22 cellular contexts compared by ENCODE assay signal in the genomic region with DNA sequence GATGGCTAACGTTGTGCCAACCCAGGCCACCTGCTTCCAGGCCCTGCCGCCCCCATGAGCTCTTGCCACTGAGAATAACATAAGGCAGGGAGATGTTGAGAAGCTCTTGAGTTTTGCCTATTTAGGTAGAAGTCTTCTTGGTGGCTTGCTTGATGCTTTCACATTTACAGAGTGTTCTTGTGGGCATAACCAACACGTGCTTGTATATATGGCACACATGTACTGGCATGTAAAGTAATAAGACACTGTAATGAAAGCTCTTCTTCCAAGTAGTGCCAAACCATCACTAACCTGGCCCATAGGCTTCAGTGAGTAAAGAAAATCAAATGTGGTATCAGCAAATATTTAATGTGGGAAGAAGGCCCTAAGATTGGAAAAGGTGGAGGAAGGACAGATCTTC.
"Had no signal": no experiment of that assay in that cellular context is flagged by ENCODE, and none has a peak within 500 bp of the region (broad histone marks: within the 10 kb centered on the region; RNA-seq: fewer than 3 reads in every experiment).

No MANE protein-coding gene starts in this region.

- ATAC-seq: PC-3 had no signal

- H3K27ac ChIP-seq: cardiac muscle cell had no signal

- H3K27ac Mint-ChIP-seq: activated B cell treated with CpG ODN at 0.5 μM for 24 hours; activated CD4-positive, alpha-beta memory T cell treated with anti-CD3 and anti-CD28 coated beads, Interleukin-2, amount 10 ng/mL, durations not matched to agents 7 days and 5 days; activated naive CD4-positive, alpha-beta T cell treated with anti-CD3 and anti-CD28 coated beads for 36 hours; activated naive CD8-positive, alpha-beta T cell; brain had no signal

- H3K4me3 ChIP-seq: cardiac muscle cell had no signal

- H3K9me3 Mint-ChIP-seq: activated B cell treated with CpG ODN at 0.5 μM for 24 hours; activated naive CD4-positive, alpha-beta T cell treated with anti-CD3 and anti-CD28 coated beads for 36 hours had no signal

- H3K27me3 Mint-ChIP-seq: activated B cell treated with CpG ODN at 0.5 μM for 24 hours; activated CD4-positive, alpha-beta memory T cell treated with anti-CD3 and anti-CD28 coated beads, Interleukin-2, amount 10 ng/mL, durations not matched to agents 7 days and 5 days had no signal

- H3K36me3 ChIP-seq: cardiac muscle cell had no signal

- H3K4me3 Mint-ChIP-seq: activated B cell treated with CpG ODN at 0.5 μM for 24 hours; activated CD4-positive, alpha-beta memory T cell treated with anti-CD3 and anti-CD28 coated beads, Interleukin-2, amount 10 ng/mL, durations not matched to agents 7 days and 5 days; activated naive CD4-positive, alpha-beta T cell treated with anti-CD3 and anti-CD28 coated beads for 36 hours; activated naive CD8-positive, alpha-beta T cell; brain had no signal

- H3K27me3 ChIP-seq: cardiac muscle cell had no signal

- H3K4me1 Mint-ChIP-seq: activated B cell treated with CpG ODN at 0.5 μM for 24 hours had no signal

- H3K36me3 Mint-ChIP-seq: activated naive CD8-positive, alpha-beta T cell; brain had no signal

- DNase-seq: activated B cell treated with CpG ODN at 0.5 μM for 24 hours; activated CD4-positive, alpha-beta memory T cell treated with anti-CD3 and anti-CD28 coated beads, Interleukin-2, amount 10 ng/mL, durations not matched to agents 7 days and 5 days; activated CD4-positive, alpha-beta T cell treated with anti-CD3 and anti-CD28 coated beads for 1 hour; activated CD4-positive, alpha-beta T cell treated with anti-CD3 and anti-CD28 coated beads, Interleukin-2, amount 50 U/mL, for 1 hour; activated gamma-delta T cell; activated naive CD4-positive, alpha-beta T cell treated with anti-CD3 and anti-CD28 coated beads for 36 hours; activated T-cell treated with anti-CD3 and anti-CD28 coated beads for 4 hours; amygdala; KG1; MV-4-11; NCI-H1105; NCI-H1436; NCI-H1694 treated with DMSO at 0.1 percent for 48 hours; NCI-H2029 treated with DMSO at 0.1 percent for 48 hours; NCI-H510A treated with DMSO at 0.1 percent for 48 hours; PC-3; SHP77 treated with DMSO at 0.1 percent for 48 hours; T-helper 2 cell; T1000 had no signal
